Comparison of ENCODE assay signal across 8 cellular contexts in the genomic region with DNA sequence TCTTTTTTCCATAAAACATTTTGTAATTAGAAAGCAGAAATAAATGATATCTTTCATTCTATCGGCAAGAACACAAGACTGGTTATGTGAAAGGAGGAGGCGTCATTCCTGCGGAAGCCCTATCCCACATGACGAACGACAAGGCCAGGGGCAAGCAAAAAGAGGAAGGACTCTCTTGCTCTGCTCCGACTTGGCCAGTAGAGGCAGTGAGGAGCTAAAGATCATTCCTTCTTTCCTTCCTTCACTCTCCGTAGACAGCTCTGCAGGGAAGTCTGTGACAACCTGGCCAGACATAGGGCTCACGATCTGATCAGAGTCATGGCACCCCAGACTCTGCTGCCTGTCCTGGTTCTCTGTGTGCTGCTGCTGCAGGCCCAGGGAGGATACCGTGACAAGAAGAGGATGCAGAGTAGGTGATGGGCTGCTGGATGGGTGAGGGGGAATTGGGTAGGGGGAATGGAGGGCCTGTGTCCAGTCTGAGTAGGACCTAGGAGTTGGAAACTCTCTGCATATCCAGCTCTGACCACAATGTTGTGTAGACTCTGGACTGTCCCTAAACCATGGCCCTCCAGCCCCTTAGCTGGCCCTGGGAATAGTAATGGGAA. TPM values are rescaled to one million over a fixed set of nuclear protein-coding genes. Genes with fewer than 3 reads are reported as not detected.
DNase-seq lines count a peak whose midpoint lies in the region; ATAC-seq and TF ChIP-seq lines count a peak whose summit lies in the region.

A gene (plus strand): TSS at position 244 of the 605 bp plus-strand sequence. CDS start 75 bp downstream, at position 319.

- H3K4me1 Mint-ChIP-seq in CD8-positive, alpha-beta T cell (ENCODE audit: low read depth): peaks cover 1% of the 10 kb centered on the region

- H3K4me3 ChIP-seq in CD8-positive, alpha-beta T cell (ENCODE audit: low read depth, low read length): no peak within 1 kb of the TSS
- H3K4me3 ChIP-seq in right atrium auricular region: no peak within 1 kb of the TSS

- POLR2A ChIA-PET in CD8-positive, alpha-beta T cell (lab: Charles Lee): no interaction called here

- no peaks in the 10 kb centered on the region for H3K36me3 ChIP-seq in CD8-positive, alpha-beta T cell (ENCODE audit: insufficient read depth, low read length)
- no peaks in the 10 kb centered on the region for H3K36me3 ChIP-seq in right atrium auricular region

- peak; percentile 49 for ATAC-seq in CD8-positive, alpha-beta T cell
- peak; percentile 76 to 84 for ATAC-seq in activated naive CD4-positive, alpha-beta T cell treated with anti-CD3 and anti-CD28 coated beads, Interleukin-2, amount 50 U/mL, for 72 hours
- ATAC-seq in HG03432 (IDR thresholded peaks at IDR 0.05; ENCODE audit: unreplicated experiment) (no peak), HG03439 (IDR thresholded peaks at IDR 0.05; ENCODE audit: unreplicated experiment) (no peak)

- TF ChIP-seq CTCF in CD8-positive, alpha-beta T cell (IDR thresholded peaks at IDR 0.05): peak; percentile 43
- TF ChIP-seq CTCF in GM20000 (IDR thresholded peaks at IDR 0.05; ENCODE audit: extremely low read depth, missing control alignments): peak; percentile 60
- peak in 1 of 2 donors; percentile 53 for TF ChIP-seq CTCF in right atrium auricular region (IDR thresholded peaks at IDR 0.05)

- no peaks in the 10 kb centered on the region for H3K9me3 ChIP-seq in CD8-positive, alpha-beta T cell (ENCODE audit: low read length)
- no peaks in the 10 kb centered on the region for H3K9me3 ChIP-seq in right atrium auricular region

- no peak within 1 kb of the TSS for H3K27ac ChIP-seq in CD8-positive, alpha-beta T cell (ENCODE audit: low read depth, low read length)
- H3K27ac ChIP-seq in right atrium auricular region: no peak within 1 kb of the TSS

- intact Hi-C loops in CD8-positive, alpha-beta T cell (cut with DNase I, micrococcal nuclease): no loop called here

- peak in 1 of 7 experiments; percentile 12 for DNase-seq in CD8-positive, alpha-beta T cell
- DNase-seq in GM20000 (ENCODE audit: low spot score): peak; percentile 67
- DNase-seq in NCI-H82 treated with DMSO at 0.1 percent for 48 hours (lab: John Stamatoyannopoulos, UW; ENCODE audit: unreplicated experiment): peak; percentile 62
- DNase-seq in activated naive CD4-positive, alpha-beta T cell treated with anti-CD3 and anti-CD28 coated beads, Interleukin-2, amount 50 U/mL, for 72 hours (ENCODE audit: low spot score in 2 of 2): peak in 1 of 2 donors; percentile 18
- peak; percentile 66 for DNase-seq in right atrium auricular region (ENCODE audit: low spot score)
- peak; percentile 12 to 19 (median 17) for DNase-seq in stimulated activated CD4-positive, alpha-beta T cell treated with anti-CD3 and anti-CD28 coated beads, Interleukin-12 subunit alpha, Interleukin-12 subunit beta, amount 100 ng/mL, for 48 hours (ENCODE audit: low read depth in 2 of 3, low spot score in 1 of 3)

- H3K27ac Mint-ChIP-seq in CD8-positive, alpha-beta T cell: no peak within 1 kb of the TSS
- H3K27ac Mint-ChIP-seq in activated naive CD4-positive, alpha-beta T cell treated with anti-CD3 and anti-CD28 coated beads, Interleukin-2, amount 50 U/mL, for 72 hours: no peak within 1 kb of the TSS

- H3K4me1 ChIP-seq in CD8-positive, alpha-beta T cell (ENCODE audit: insufficient read depth, low read length): no peaks in the 10 kb centered on the region
- H3K4me1 ChIP-seq in right atrium auricular region: no peaks in the 10 kb centered on the region

- no peaks in the 10 kb centered on the region for H3K36me3 Mint-ChIP-seq in CD8-positive, alpha-beta T cell
- H3K36me3 Mint-ChIP-seq in activated naive CD4-positive, alpha-beta T cell treated with anti-CD3 and anti-CD28 coated beads, Interleukin-2, amount 50 U/mL, for 72 hours: no peaks in the 10 kb centered on the region

- H3K4me3 Mint-ChIP-seq in CD8-positive, alpha-beta T cell: no peak within 1 kb of the TSS

- peaks cover 4% of the 10 kb centered on the region for H3K9me3 Mint-ChIP-seq in CD8-positive, alpha-beta T cell
- no peaks in the 10 kb centered on the region for H3K9me3 Mint-ChIP-seq in activated naive CD4-positive, alpha-beta T cell treated with anti-CD3 and anti-CD28 coated beads, Interleukin-2, amount 50 U/mL, for 72 hours

- H3K27me3 Mint-ChIP-seq in CD8-positive, alpha-beta T cell (ENCODE audit: low read depth): peaks cover 34% of the 10 kb centered on the region

- CTCF ChIA-PET in CD8-positive, alpha-beta T cell (lab: Charles Lee): interaction anchor here (0.6 to 2.4 kb wide), 3 partner anchors 14 to 141 kb away, joined by 3 to 8 read pairs (median 3); no protein-coding TSS in a partner anchor

- H3K27me3 ChIP-seq in CD8-positive, alpha-beta T cell (ENCODE audit: insufficient read depth, low read length): peaks cover 7% of the 10 kb centered on the region
- H3K27me3 ChIP-seq in right atrium auricular region: peaks cover 0 to 3% of the 10 kb centered on the region in 2 donors

RNA-seq across cellular contexts. Expression of the gene that starts here (rescaled TPM):
- not detected for total RNA-seq in CD8-positive, alpha-beta T cell
- not detected for total RNA-seq in activated naive CD4-positive, alpha-beta T cell treated with anti-CD3 and anti-CD28 coated beads, Interleukin-2, amount 50 U/mL, for 72 hours
- total RNA-seq in right atrium auricular region: not detected

Comparison
In these comparisons a context has a peak if more than half of its experiments do, and no peak if none do; other contexts are left out.
1. Peak in ATAC-seq in CD8-positive, alpha-beta T cell; RNA of the gene not detected or under 1 TPM.
2. Peak in ATAC-seq in activated naive CD4-positive, alpha-beta T cell treated with anti-CD3 and anti-CD28 coated beads, Interleukin-2, amount 50 U/mL, for 72 hours; RNA of the gene not detected or under 1 TPM.
3. Peak in DNase-seq in right atrium auricular region; RNA of the gene not detected or under 1 TPM.